ENCODE assay signal across 17 cellular contexts in the genomic region with DNA sequence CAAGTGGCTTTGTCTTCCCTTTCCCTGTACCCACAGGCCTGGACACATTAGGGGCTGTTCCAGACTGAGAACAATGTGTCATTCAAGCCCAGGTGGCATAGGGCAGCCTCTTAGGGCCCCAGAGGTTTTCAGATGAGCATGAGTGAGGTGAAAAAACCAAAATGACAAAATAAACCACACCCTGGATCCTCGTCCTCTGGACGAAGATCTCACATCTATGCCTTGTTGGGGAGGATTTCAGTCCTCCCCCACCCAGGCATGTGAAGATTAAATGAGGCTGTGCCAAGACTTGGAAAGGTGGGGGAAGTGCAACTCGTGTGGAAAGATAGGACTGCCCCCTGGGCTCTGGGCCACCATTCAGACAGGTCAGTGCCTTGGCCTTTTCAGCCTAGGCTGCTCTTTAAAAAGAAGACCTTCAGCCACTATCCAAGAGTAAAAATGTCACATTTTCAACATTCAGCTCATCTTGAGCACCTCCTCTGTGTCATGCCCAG. TPM values are rescaled to one million over a fixed set of nuclear protein-coding genes. Genes with fewer than 3 reads are reported as not detected.
DNase-seq lines count a peak whose midpoint lies in the region; ATAC-seq and TF ChIP-seq lines count a peak whose summit lies in the region.
"Had no signal": no experiment of that assay in that cellular context is flagged by ENCODE, and none has a peak within 500 bp of the region (broad histone marks: within the 10 kb centered on the region; RNA-seq: fewer than 3 reads in every experiment).

No MANE protein-coding gene starts in this region.

- BruUV-seq in A673 (replicated peaks; lab: Mats Ljungman, UMichigan) = no TSS peak

- 12 to 41% methylated on average over 3 of the region's 3 CpGs for WGBS in gastroesophageal sphincter (ENCODE audit: low coverage in 1 of 2), 2 donors

- peaks cover 62% of the 10 kb centered on the region for H3K4me1 Mint-ChIP-seq in T-helper 1 cell treated with Interleukin-12 subunit alpha and Interleukin-12 subunit beta and Interleukin-4 antibody, amounts not matched to agents 30 μg/mL and 1 μg/mL, for 36 hours (ENCODE audit: low read depth)
- H3K4me1 Mint-ChIP-seq in stimulated activated memory B cell treated with anti-CD40 and anti-IgM and Interleukin-4, amounts not matched to agents 10 μg/mL and 1 μg/mL and 100 μg/mL, for 72 hours = peaks cover 88% of the 10 kb centered on the region

- H3K27me3 ChIP-seq in gastroesophageal sphincter (no peaks in the 10 kb centered on the region), A673 (replicated peaks; ENCODE audit: insufficient read depth, low read depth, low read length, poor library complexity) (no peaks in the 10 kb centered on the region)
- H3K27me3 ChIP-seq: ovary, SJSA1 had no signal

- intact Hi-C loops in A673 (cut with micrococcal nuclease; ENCODE audit: unreplicated experiment) = no loop called here

- TF ChIP-seq POLR2A in gastroesophageal sphincter (IDR thresholded peaks at IDR 0.05) = no peak

- H3K36me3 Mint-ChIP-seq in T-helper 1 cell treated with Interleukin-12 subunit alpha and Interleukin-12 subunit beta and Interleukin-4 antibody, amounts not matched to agents 30 μg/mL and 1 μg/mL, for 36 hours (ENCODE audit: low read depth) = peaks cover 45% of the 10 kb centered on the region
- H3K36me3 Mint-ChIP-seq in stimulated activated memory B cell treated with anti-CD40 and anti-IgM and Interleukin-4, amounts not matched to agents 10 μg/mL and 1 μg/mL and 100 μg/mL, for 72 hours = peaks cover 5% of the 10 kb centered on the region

- TF ChIP-seq CTCF in gastroesophageal sphincter (IDR thresholded peaks at IDR 0.05) (no peak), A673 (conservative IDR thresholded peaks at IDR 0.05; ENCODE audit: low read depth, low read length) (no peak)

- no peaks in the 10 kb centered on the region for H3K9me3 Mint-ChIP-seq in T-helper 1 cell treated with Interleukin-12 subunit alpha and Interleukin-12 subunit beta and Interleukin-4 antibody, amounts not matched to agents 30 μg/mL and 1 μg/mL, for 36 hours
- no peaks in the 10 kb centered on the region for H3K9me3 Mint-ChIP-seq in stimulated activated memory B cell treated with anti-CD40 and anti-IgM and Interleukin-4, amounts not matched to agents 10 μg/mL and 1 μg/mL and 100 μg/mL, for 72 hours

- H3K27ac Mint-ChIP-seq in T-helper 1 cell treated with Interleukin-12 subunit alpha and Interleukin-12 subunit beta and Interleukin-4 antibody, amounts not matched to agents 30 μg/mL and 1 μg/mL, for 36 hours = peak overlapping the region; percentile 76
- H3K27ac Mint-ChIP-seq in stimulated activated memory B cell treated with anti-CD40 and anti-IgM and Interleukin-4, amounts not matched to agents 10 μg/mL and 1 μg/mL and 100 μg/mL, for 72 hours = peak overlapping the region; percentile 82

- DNase-seq in activated CD4-positive, alpha-beta T cell treated with anti-CD3 and anti-CD28 coated beads for 48 hours = peak; percentile 46
- no peak for DNase-seq in activated CD4-positive, alpha-beta T cell treated with anti-CD3 and anti-CD28 coated beads, Interleukin-2, amount 50 U/mL, for 4 hours
- no peak for DNase-seq in activated gamma-delta T cell treated with Interleukin-2 at 50 U/mL for 16 hours
- no peak for DNase-seq in A172 (ENCODE audit: low spot score)
- DNase-seq in A673 (ENCODE audit: low spot score) = no peak
- DNase-seq: GOT3, KBM-7, kidney, NCI-H345, ovary had no signal

- peaks cover 3% of the 10 kb centered on the region for H3K27me3 Mint-ChIP-seq in T-helper 1 cell treated with Interleukin-12 subunit alpha and Interleukin-12 subunit beta and Interleukin-4 antibody, amounts not matched to agents 30 μg/mL and 1 μg/mL, for 36 hours (ENCODE audit: low read depth)
- H3K27me3 Mint-ChIP-seq in stimulated activated memory B cell treated with anti-CD40 and anti-IgM and Interleukin-4, amounts not matched to agents 10 μg/mL and 1 μg/mL and 100 μg/mL, for 72 hours = no peaks in the 10 kb centered on the region

- POLR2A ChIA-PET in A673 (lab: Charles Lee; ENCODE audit: low non-redundant PET) = no interaction called here

- TF ChIP-seq EP300 in gastroesophageal sphincter (IDR thresholded peaks at IDR 0.05) = no peak

- CTCF ChIA-PET in A673 (lab: Charles Lee) = no interaction called here

- H3K4me1 ChIP-seq in gastroesophageal sphincter (peaks cover 0 to 33% (median 0%) of the 10 kb centered on the region in 3 donors), A673 (ENCODE audit: insufficient read depth, low read length, poor library complexity, severe bottlenecking) (no peaks in the 10 kb centered on the region)

- no peak overlapping the region for H3K4me3 ChIP-seq in gastroesophageal sphincter
- H3K4me3 ChIP-seq in A673 (ENCODE audit: low read depth, low read length, poor library complexity, severe bottlenecking) = no peak overlapping the region
- H3K4me3 ChIP-seq: A549, ovary, SJSA1 had no signal

- no peak for ATAC-seq in gastroesophageal sphincter
- no peak for ATAC-seq in stimulated activated memory B cell treated with anti-CD40 and anti-IgM and Interleukin-4, amounts not matched to agents 10 μg/mL and 1 μg/mL and 100 μg/mL, for 72 hours
- ATAC-seq: A549 had no signal

- no peaks in the 10 kb centered on the region for H3K9me3 ChIP-seq in gastroesophageal sphincter
- H3K9me3 ChIP-seq in A673 (ENCODE audit: low read depth, low read length, poor library complexity, severe bottlenecking) = no peaks in the 10 kb centered on the region
- H3K9me3 ChIP-seq: A549, ovary, SJSA1 had no signal

- H3K36me3 ChIP-seq in gastroesophageal sphincter (peaks cover 0 to 31% of the 10 kb centered on the region in 2 donors), A673 (ENCODE audit: insufficient read depth, low read length, poor library complexity, severe bottlenecking) (no peaks in the 10 kb centered on the region)
- H3K36me3 ChIP-seq: ovary had no signal

- peak overlapping the region; percentile 29 for H3K4me3 Mint-ChIP-seq in T-helper 1 cell treated with Interleukin-12 subunit alpha and Interleukin-12 subunit beta and Interleukin-4 antibody, amounts not matched to agents 30 μg/mL and 1 μg/mL, for 36 hours
- no peak overlapping the region for H3K4me3 Mint-ChIP-seq in stimulated activated memory B cell treated with anti-CD40 and anti-IgM and Interleukin-4, amounts not matched to agents 10 μg/mL and 1 μg/mL and 100 μg/mL, for 72 hours

- H3K27ac ChIP-seq in gastroesophageal sphincter (peak overlapping the region in 3 of 4 donors; percentile 12 to 35 (median 26)), A673 (ENCODE audit: low read depth, low read length, poor library complexity, severe bottlenecking) (no peak overlapping the region)
- H3K27ac ChIP-seq: A549, ovary, SJSA1 had no signal

RNA-seq across cellular contexts. Expression of a gene that starts 32.8 kb away (rescaled TPM):
- total RNA-seq in gastroesophageal sphincter (under 1 TPM in 1 of 4 donors, not detected in 3; 0.27 TPM), A673 (2021) (not detected in 2 replicates)
- total RNA-seq in A172 (2014; rRNA removed; shearing (Covaris generic)) = not detected in 2 replicates
- total RNA-seq: bronchial epithelial cell, ovary, SJSA1, ureter had no signal

RNA-seq across cellular contexts. Expression of a gene that starts 34.5 kb away (rescaled TPM):
- total RNA-seq in gastroesophageal sphincter (1 to 10 TPM in 3 of 4 donors, under 1 TPM in 1; 0.45 to 9.3 (median 2.3) TPM), A673 (2021) (not detected in 2 replicates)
- not detected in 2 replicates for total RNA-seq in A172 (2014; rRNA removed; shearing (Covaris generic))
- total RNA-seq: bronchial epithelial cell, SJSA1 had no signal

RNA-seq across cellular contexts. Expression of a gene that starts 53.1 kb away (rescaled TPM):
- total RNA-seq in gastroesophageal sphincter = 10 to 100 TPM; 45.0 to 77.4 (median 55.5) TPM
- total RNA-seq in A172 (2014; rRNA removed; shearing (Covaris generic)) = 46.9 and 48.6 TPM in 2 replicates
- total RNA-seq in A673 (2021) = 39.2 and 41.9 TPM in 2 replicates
